8 cellular contexts compared by ENCODE assay signal in the genomic region with DNA sequence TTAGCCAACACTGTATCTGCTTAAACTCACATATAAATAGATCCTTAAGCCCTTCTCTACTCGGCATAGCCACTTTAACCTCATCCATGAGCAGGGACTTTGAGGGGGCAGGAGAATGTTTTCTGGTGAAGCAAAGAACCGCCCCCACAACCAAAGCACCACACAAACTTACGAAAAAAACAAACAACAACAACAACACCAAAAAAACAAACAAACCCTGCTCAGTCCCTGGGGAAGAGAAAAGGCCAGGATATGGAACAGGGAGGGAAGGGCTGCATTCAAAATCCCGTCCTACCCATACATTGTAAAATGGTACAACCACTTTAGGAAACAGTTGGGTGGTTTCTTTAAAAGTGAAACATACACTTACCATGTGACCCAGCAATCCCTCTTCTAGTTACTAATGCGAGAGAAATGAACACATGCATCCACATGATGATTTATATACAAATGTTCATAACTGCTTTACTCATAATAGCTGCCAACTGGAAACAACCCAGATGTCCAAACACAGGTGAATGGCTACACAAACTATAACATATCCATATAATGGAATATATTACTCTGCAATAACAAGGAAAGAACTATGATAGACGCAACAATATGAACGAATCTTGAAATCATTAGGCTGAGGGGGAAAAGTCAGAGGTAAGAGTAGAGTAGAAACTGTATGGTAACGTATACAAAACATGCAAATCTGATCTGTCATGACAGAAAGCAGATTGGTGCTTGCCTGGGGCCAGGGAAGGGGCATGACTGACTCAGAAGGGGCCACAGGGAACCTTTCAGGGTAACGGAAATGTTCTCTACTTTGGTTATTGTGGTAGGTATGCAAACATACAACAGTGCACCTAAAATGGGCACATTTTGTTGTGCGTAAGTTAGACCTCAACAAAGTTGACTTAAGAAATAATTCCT. TPM values are rescaled to one million over a fixed set of nuclear protein-coding genes. Genes with fewer than 3 reads are reported as not detected.
A peak's percentile ranks its signal among the peaks of the same experiment; 100 is the strongest.
DNase-seq lines count a peak whose midpoint lies in the region; ATAC-seq and FAIRE-seq lines count a peak whose summit lies in the region.

No MANE protein-coding gene starts in this region.

- WGBS in small intestine, 3 donors, result 62 to 71% (median 67%) methylated on average over 10 of the region's 10 CpGs

- no peaks in the 10 kb centered on the region for H3K27me3 ChIP-seq in small intestine (ENCODE audit: control insufficient read depth in 2 of 2, insufficient read depth in 2 of 2, low read length in 2 of 2)

- FAIRE-seq in small intestine (lab: Jason Lieb, UNC), result no peak

- H3K4me3 ChIP-seq in small intestine (ENCODE audit: low read depth in 1 of 2, low read length in 2 of 2), result no peak overlapping the region

- H3K9me3 ChIP-seq in small intestine (ENCODE audit: control insufficient read depth, low read depth), result no peaks in the 10 kb centered on the region

- peak overlapping the region; percentile 80 to 83 for H3K27ac ChIP-seq in small intestine (ENCODE audit: low read depth in 1 of 2, low read length in 1 of 2)

- no peak for ATAC-seq in GM18868 (IDR thresholded peaks at IDR 0.05; ENCODE audit: unreplicated experiment)
- ATAC-seq in HG03354 (IDR thresholded peaks at IDR 0.05; ENCODE audit: poor library complexity, severe bottlenecking, unreplicated experiment), result no peak

- peak; percentile 80 for DNase-seq in NCI-H1092 treated with DMSO at 0.1 percent for 48 hours (lab: John Stamatoyannopoulos, UW)
- DNase-seq in NCI-H1092 (lab: John Stamatoyannopoulos, UW), result no peak
- DNase-seq in T-helper 9 cell, result peak; percentile 32
- DNase-seq in fibroblast of peridontal ligament (ENCODE audit: extremely low read depth), result peak; percentile 72
- no peak for DNase-seq in small intestine
- no peak for DNase-seq in COLO668 (lab: John Stamatoyannopoulos, UW; ENCODE audit: unreplicated experiment)

- peaks cover 0 to 7% of the 10 kb centered on the region in 2 donors for H3K4me1 ChIP-seq in small intestine (ENCODE audit: control insufficient read depth in 2 of 2, insufficient read depth in 1 of 2, low read depth in 1 of 2, low read length in 1 of 2)

- no peaks in the 10 kb centered on the region for H3K36me3 ChIP-seq in small intestine (ENCODE audit: control insufficient read depth in 2 of 2, insufficient read depth in 2 of 2, low read length in 2 of 2)

RNA-seq across cellular contexts. Expression of a gene that starts 37.7 kb away (rescaled TPM):
- 10 to 100 TPM; 24.6 to 42.0 (median 34.4) TPM for polyA plus RNA-seq in small intestine

Comparison
In these comparisons a context has a peak if more than half of its experiments do, and no peak if none do; other contexts are left out.
1. DNase-seq: peak in NCI-H1092 treated with DMSO at 0.1 percent for 48 hours (single experiment), T-helper 9 cell (single experiment) and fibroblast of peridontal ligament (single experiment); none in NCI-H1092 (single experiment), small intestine (single experiment) and COLO668 (single experiment).